Comparison of ENCODE assay signal across 8 cellular contexts in the genomic region with DNA sequence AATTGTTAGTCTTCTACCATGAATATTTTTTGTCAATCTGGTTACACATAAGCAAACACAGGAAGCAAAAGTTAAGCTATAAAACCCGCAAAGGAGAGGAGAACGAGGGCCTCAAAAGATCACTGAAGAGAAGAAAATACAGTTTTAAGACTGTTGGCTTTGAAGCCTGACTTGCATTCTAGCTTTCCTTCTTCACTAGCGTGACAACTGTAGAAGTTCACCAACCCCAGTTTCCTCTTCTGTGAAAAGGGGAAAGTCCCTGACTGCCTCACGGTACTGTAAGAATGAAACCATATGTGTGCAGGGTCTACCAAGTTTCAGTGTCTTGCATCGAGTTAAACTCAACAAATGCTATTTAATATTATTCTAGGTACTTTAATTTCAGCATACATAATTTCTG. TPM values are rescaled to one million over a fixed set of nuclear protein-coding genes. Genes with fewer than 3 reads are reported as not detected.
DNase-seq lines count a peak whose midpoint lies in the region; ATAC-seq and TF ChIP-seq lines count a peak whose summit lies in the region.

No MANE protein-coding gene starts in this region.

- H3K27ac Mint-ChIP-seq in osteocyte (ENCODE audit: unreplicated experiment): peak overlapping the region; percentile 59

- H3K4me1 ChIP-seq in KMS-11 (ENCODE audit: low read depth, poor library complexity, severe bottlenecking): peaks cover 58% of the 10 kb centered on the region

- H3K4me1 Mint-ChIP-seq in osteocyte (ENCODE audit: unreplicated experiment): peaks cover 33% of the 10 kb centered on the region

- H2AFZ ChIP-seq in KMS-11 (ENCODE audit: low read depth): no peak overlapping the region

- peak; percentile 99 for ATAC-seq in GM21526 (IDR thresholded peaks at IDR 0.05; ENCODE audit: low FRiP score, unreplicated experiment)

- no peaks in the 10 kb centered on the region for H3K9me3 Mint-ChIP-seq in osteocyte (ENCODE audit: unreplicated experiment)

- peak overlapping the region; percentile 15 for H3K4me3 Mint-ChIP-seq in osteocyte (ENCODE audit: unreplicated experiment)

- peak overlapping the region; percentile 54 for H3K4me2 ChIP-seq in KMS-11

- no peaks in the 10 kb centered on the region for H3K36me3 ChIP-seq in KMS-11 (ENCODE audit: insufficient read depth)

- peak; percentile 47 for DNase-seq in GM04503 (ENCODE audit: low read depth)
- DNase-seq in activated T-helper 9 cell treated with anti-CD3 and anti-CD28 coated beads, Interleukin-2, amount 50 U/mL, for 16 hours (ENCODE audit: low read depth): peak; percentile 15
- DNase-seq in osteocyte (ENCODE audit: extremely low spot score, unreplicated experiment): no peak
- DNase-seq in DMS79 (lab: John Stamatoyannopoulos, UW): no peak
- DNase-seq in NCI-H1105 treated with DMSO at 0.1 percent for 48 hours (lab: John Stamatoyannopoulos, UW): no peak
- no peak for DNase-seq in DMS114 treated with DMSO at 0.1 percent for 48 hours (lab: John Stamatoyannopoulos, UW; ENCODE audit: unreplicated experiment)

- no peaks in the 10 kb centered on the region for H3K27me3 Mint-ChIP-seq in osteocyte (ENCODE audit: unreplicated experiment)

- H3K9ac ChIP-seq in KMS-11: peak overlapping the region; percentile 3; the same call in 1 of the 2 replicates

- H3K36me3 Mint-ChIP-seq in osteocyte (ENCODE audit: unreplicated experiment): no peaks in the 10 kb centered on the region

- H3K27me3 ChIP-seq in KMS-11 (ENCODE audit: insufficient read depth, low read depth): no peaks in the 10 kb centered on the region

- no peaks in the 10 kb centered on the region for H3K79me2 ChIP-seq in KMS-11 (ENCODE audit: insufficient read depth, low read depth)

- H4K20me1 ChIP-seq in KMS-11 (ENCODE audit: insufficient read depth): no peaks in the 10 kb centered on the region

- TF ChIP-seq CTCF in KMS-11 (conservative IDR thresholded peaks at IDR 0.05; ENCODE audit: low read depth, low read length): no peak
- no peak for TF ChIP-seq CTCF in osteocyte (IDR thresholded peaks at IDR 0.05)

- peak overlapping the region; percentile 67 for H3K27ac ChIP-seq in KMS-11

- no peak overlapping the region for H3K4me3 ChIP-seq in KMS-11 (IDR thresholded peaks at IDR 0.05; ENCODE audit: insufficient read depth, low read depth, low read length)

RNA-seq across cellular contexts. Expression of gene LRRN3, which starts 7.5 kb away (rescaled TPM):
- total RNA-seq in osteocyte: 0.55 and 0.56 TPM in 2 replicates

Comparison
In these comparisons a context has a peak if more than half of its experiments do, and no peak if none do; other contexts are left out.
1. DNase-seq: peak in GM04503 (single experiment) and activated T-helper 9 cell treated with anti-CD3 and anti-CD28 coated beads, Interleukin-2, amount 50 U/mL, for 16 hours (single experiment); none in osteocyte (single experiment), DMS79 (single experiment), NCI-H1105 treated with DMSO at 0.1 percent for 48 hours (single experiment) and DMS114 treated with DMSO at 0.1 percent for 48 hours (single experiment).